Comparison of ENCODE assay signal across 19 cellular contexts in the genomic region with DNA sequence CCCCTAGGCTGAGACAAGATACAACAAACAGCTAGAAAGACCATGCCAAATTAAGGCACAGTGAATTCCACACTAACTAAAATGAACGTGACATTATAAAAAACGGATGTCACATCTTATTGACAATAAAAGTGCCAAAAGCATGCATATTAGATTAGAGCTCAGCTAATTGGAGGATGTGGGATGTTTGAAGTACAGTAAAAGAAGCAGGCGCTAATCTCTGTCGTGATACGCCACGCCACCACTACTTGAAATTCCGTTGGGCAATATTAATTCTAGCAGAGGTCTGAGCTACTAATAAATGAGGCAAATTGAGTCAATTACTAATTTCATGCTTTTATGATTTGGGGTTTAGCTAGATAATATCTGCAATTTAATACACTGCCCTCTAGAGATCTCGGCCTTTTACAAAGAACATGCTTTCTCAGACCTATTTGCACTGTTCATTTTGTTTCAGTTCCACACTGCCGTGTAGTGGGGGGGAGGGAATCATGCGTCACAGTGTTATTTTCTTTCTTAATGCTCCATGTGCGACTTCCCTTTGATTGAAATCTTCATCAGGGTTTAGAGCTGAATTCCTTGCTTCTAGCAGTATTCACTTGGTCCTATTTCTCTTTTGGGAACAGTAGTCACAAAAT. TPM values are rescaled to one million over a fixed set of nuclear protein-coding genes. Genes with fewer than 3 reads are reported as not detected.
DNase-seq lines count a peak whose midpoint lies in the region; ATAC-seq, FAIRE-seq and TF ChIP-seq lines count a peak whose summit lies in the region.
"Had no signal": no experiment of that assay in that cellular context is flagged by ENCODE, and none has a peak within 500 bp of the region (broad histone marks: within the 10 kb centered on the region; RNA-seq: fewer than 3 reads in every experiment).

No MANE protein-coding gene starts in this region.

- DNase-seq in Daoy (ENCODE audit: low read depth) (peak; percentile 25), NAMALWA (ENCODE audit: low spot score) (peak; percentile 2), SK-N-MC (ENCODE audit: low read depth, low spot score) (peak; percentile 2), HepG2 (ENCODE audit: low spot score) (no peak), coronary artery (ENCODE audit: low spot score) (no peak), SHP77 (lab: John Stamatoyannopoulos, UW) (no peak), KBM-7 (no peak)
- DNase-seq: DMS 273 treated with DMSO at 0.1 percent for 48 hours, HCEC 1CT, KG1, MM.1S, NCI-H1436, NCI-H446 had no signal

- TF ChIP-seq CTCF in HepG2 (CRISPR knock-in tag; IDR thresholded peaks at IDR 0.05) (peak; percentile 40; the same call in 1 of the 2 replicates), coronary artery (IDR thresholded peaks at IDR 0.05) (no peak)

- no TSS peak for BruUV-seq in HepG2 (replicated peaks; lab: Mats Ljungman, UMichigan)

- no peaks in the 10 kb centered on the region for H3K36me3 ChIP-seq in SK-N-MC (ENCODE audit: insufficient read depth, low read length)
- H3K36me3 ChIP-seq in HepG2 (replicated peaks in 1 of 2; ENCODE audit: control insufficient read depth in 1 of 2, insufficient read depth in 2 of 2, low read length in 2 of 2), result no peaks in the 10 kb centered on the region
- H3K36me3 ChIP-seq: BLaER1 had no signal

- CTCF ChIA-PET in HepG2 (lab: Yijun Ruan, JAX; ENCODE audit: low intra/inter-chr PET ratio, low total read pairs), result no interaction called here

- no peak for TF ChIP-seq EP300 in HepG2 (IDR thresholded peaks at IDR 0.05; ENCODE audit: low read depth in 2 of 2, low read length in 2 of 2)
- TF ChIP-seq EP300 in HepG2 (CRISPR knock-in tag; IDR thresholded peaks at IDR 0.05; ENCODE audit: borderline replicate concordance), result no peak

- FAIRE-seq in HepG2 (lab: Jason Lieb, UNC), result peak; percentile 48
- FAIRE-seq: GM18507, RCC 7860 had no signal

- H3K9me3 ChIP-seq in SK-N-MC (ENCODE audit: low read depth, low read length) (no peaks in the 10 kb centered on the region), HepG2 (ENCODE audit: low read length) (no peaks in the 10 kb centered on the region)
- H3K9me3 ChIP-seq: BLaER1 had no signal

- intact Hi-C loops in HepG2 (cut with micrococcal nuclease; ENCODE audit: unreplicated experiment), result no loop called here

- no peaks in the 10 kb centered on the region for H4K20me1 ChIP-seq in HepG2 (ENCODE audit: insufficient read depth, low read length)
- H4K20me1 ChIP-seq: BLaER1 had no signal

- H3K4me2 ChIP-seq in HepG2 (ENCODE audit: low read depth, low read length), result no peak overlapping the region
- H3K4me2 ChIP-seq: BLaER1 had no signal

- H3K4me1 ChIP-seq in HepG2 (ENCODE audit: insufficient read depth, low read length), result peaks cover 16% of the 10 kb centered on the region
- H3K4me1 ChIP-seq: BLaER1 had no signal

- no peaks in the 10 kb centered on the region for H3K27me3 ChIP-seq in HepG2 (ENCODE audit: control insufficient read depth in 1 of 2, insufficient read depth in 2 of 2, low read length in 2 of 2)
- H3K27me3 ChIP-seq: BLaER1 had no signal

- peak; percentile 74 for ATAC-seq in HepG2
- ATAC-seq in GM18519 (IDR thresholded peaks at IDR 0.05; ENCODE audit: low FRiP score, unreplicated experiment), result no peak

- H3K79me2 ChIP-seq in HepG2 (ENCODE audit: insufficient read depth, low read length), result no peaks in the 10 kb centered on the region

- no peak for TF ChIP-seq POLR2A in HepG2 (IDR thresholded peaks at IDR 0.05; ENCODE audit: insufficient read depth in 1 of 2, low read depth in 2 of 2, low read length in 2 of 2)

- in situ Hi-C loops in HepG2 (cut with HindIII; ENCODE audit: extremely low pct_ligation_motif_present, low pct_unique_long_range_greater_than_20kb), result no loop called here
- in situ Hi-C loops in KBM-7 (cut with MboI; ENCODE audit: low pct_unique_long_range_greater_than_20kb, low sequenced_read_pairs), result no loop called here

- no peak for TF ChIP-seq RAD21 in HepG2 (CRISPR knock-in tag; IDR thresholded peaks at IDR 0.05)

- H3K4me3 ChIP-seq in SK-N-MC (no peak overlapping the region), HepG2 (replicated peaks in 1 of 3; ENCODE audit: insufficient read depth in 1 of 3, low read depth in 2 of 3, low read length in 3 of 3) (no peak overlapping the region), coronary artery (no peak overlapping the region)
- H3K4me3 ChIP-seq: BLaER1 had no signal

- 49% methylated on average over 11 of the region's 11 CpGs for WGBS in HepG2 (ENCODE audit: low lambda C conversion rate)

- H3K9ac ChIP-seq in SK-N-MC (ENCODE audit: insufficient read length), result no peak overlapping the region
- no peak overlapping the region for H3K9ac ChIP-seq in HepG2 (ENCODE audit: insufficient read depth, low read depth, low read length)
- H3K9ac ChIP-seq: BLaER1 had no signal

- POLR2A ChIA-PET in HepG2 (lab: Yijun Ruan, JAX), result no interaction called here

- H2AFZ ChIP-seq in HepG2 (ENCODE audit: low read length), result no peak overlapping the region

- H3K27ac ChIP-seq in SK-N-MC (no peak overlapping the region), HepG2 (ENCODE audit: extremely low read length, insufficient read depth, low read length) (no peak overlapping the region), coronary artery (no peak overlapping the region)
- H3K27ac ChIP-seq: BLaER1, HL-60 had no signal

TF ChIP-seq in HepG2, 621 proteins besides CTCF, POLR2A, EP300 and RAD21:
- TF ChIP-seq, protein P1, sequence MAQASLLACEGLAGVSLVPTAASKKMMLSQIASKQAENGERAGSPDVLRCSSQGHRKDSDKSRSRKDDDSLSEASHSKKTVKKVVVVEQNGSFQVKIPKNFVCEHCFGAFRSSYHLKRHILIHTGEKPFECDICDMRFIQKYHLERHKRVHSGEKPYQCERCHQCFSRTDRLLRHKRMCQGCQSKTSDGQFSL (CRISPR knock-in tag; IDR thresholded peaks at IDR 0.05), result no peak
- TF ChIP-seq ZNF33A (CRISPR knock-in tag; IDR thresholded peaks at IDR 0.05; ENCODE audit: borderline replicate concordance) (0 out of 2 replicates have a peak, but pooled peaks have one; percentile 31), STAG1 (CRISPR knock-in tag; IDR thresholded peaks at IDR 0.05) (peak; percentile 29; the same call in 1 of the 2 replicates)

RNA-seq across cellular contexts. Expression of a gene that starts 52.9 kb away (rescaled TPM):
- total RNA-seq in Daoy (2014; rRNA removed; shearing (Covaris generic)), result not detected in 2 replicates
- total RNA-seq in HepG2 (2016; rRNA removed; fragmentation: Illumina TruSeq; extraction: Trizol), result not detected in 2 replicates
- total RNA-seq in HepG2 (2016; cell fraction: cytosol; rRNA removed; fragmentation: Illumina TruSeq; extraction: Trizol; ENCODE audit: low read depth), result not detected in 2 replicates
- total RNA-seq in HepG2 (2016; cell fraction: insoluble cytoplasmic fraction; rRNA removed; fragmentation: Illumina TruSeq; extraction: Trizol), result not detected in 2 replicates
- not detected in 2 replicates for total RNA-seq in HepG2 (2016; cell fraction: membrane; rRNA removed; fragmentation: Illumina TruSeq; extraction: Trizol)
- total RNA-seq in HepG2 (2016; cell fraction: nucleus; rRNA removed; fragmentation: Illumina TruSeq; extraction: Trizol), result not detected in 2 replicates
- polyA plus RNA-seq in HepG2 (2011; rRNA removed), result not detected in 2 replicates
- polyA plus RNA-seq in HepG2 (2011; cell fraction: cytosol; rRNA removed), result not detected in 2 replicates
- polyA plus RNA-seq in HepG2 (2011; cell fraction: nucleus; rRNA removed), result not detected in 2 replicates
- not detected in 2 replicates for polyA plus RNA-seq in HepG2 (2012)
- polyA plus RNA-seq in HepG2 (2016; cell fraction: cytosol; fragmentation: Illumina TruSeq; extraction: Trizol; ENCODE audit: low read depth), result not detected in 2 replicates
- not detected in 2 replicates for polyA plus RNA-seq in HepG2 (2016; cell fraction: insoluble cytoplasmic fraction; fragmentation: Illumina TruSeq; extraction: Trizol; ENCODE audit: low read depth)
- not detected in 2 replicates for polyA plus RNA-seq in HepG2 (2016; cell fraction: membrane; fragmentation: Illumina TruSeq; extraction: Trizol; ENCODE audit: low read depth)
- polyA plus RNA-seq in HepG2 (2016; cell fraction: nucleus; fragmentation: Illumina TruSeq; extraction: Trizol; ENCODE audit: insufficient read depth, low read depth), result not detected in 2 replicates
- polyA minus RNA-seq in HepG2 (2011; rRNA and poly(A)+ RNA removed; ENCODE audit: low replicate concordance), result not detected in 2 replicates
- polyA minus RNA-seq in HepG2 (2011; cell fraction: cytosol; rRNA and poly(A)+ RNA removed), result not detected in 2 replicates
- not detected in 2 replicates for polyA minus RNA-seq in HepG2 (2011; cell fraction: nucleus; rRNA and poly(A)+ RNA removed)
- total RNA-seq: T-helper 1 cell treated with Interleukin-12 subunit alpha and Interleukin-12 subunit beta and Interleukin-4 antibody, amounts not matched to agents 30 ng/mL and 1 ng/mL, for 36 hours had no signal

Comparison
In these comparisons a context has a peak if more than half of its experiments do, and no peak if none do; other contexts are left out.
1. DNase-seq: peak in Daoy (single experiment), NAMALWA (single experiment) and SK-N-MC (single experiment); none in HepG2 (single experiment), coronary artery (single experiment), SHP77 (0 of 2) and KBM-7 (single experiment).